Comparison of ENCODE assay signal across 8 cellular contexts in genomic region chr4:4289055-4289454, GRCh38. TPM values are rescaled to one million over a fixed set of nuclear protein-coding genes. Genes with fewer than 3 reads are reported as not detected.
A peak's percentile ranks its signal among the peaks of the same experiment; 100 is the strongest.
DNase-seq lines count a peak whose midpoint lies in the region; ATAC-seq and TF ChIP-seq lines count a peak whose summit lies in the region.

No MANE protein-coding gene starts in this region.

- CTCF ChIA-PET in HEK293 (lab: Yijun Ruan, JAX) (no interaction called here), WTC11 (lab: Charles Lee) (no interaction called here), RWPE1 (lab: Yijun Ruan, JAX) (no interaction called here)

- peak overlapping the region; percentile 94 for H3K4me3 Mint-ChIP-seq in WTC11

- H3K4me2 ChIP-seq in hepatocyte (peak overlapping the region; percentile 81), smooth muscle cell (peak overlapping the region; percentile 89)

- peak overlapping the region; percentile 82 for H3K4me3 ChIP-seq in HEK293 (ENCODE audit: low read depth, low read length)
- H3K4me3 ChIP-seq in hepatocyte, result peak overlapping the region; percentile 48
- H3K4me3 ChIP-seq in smooth muscle cell, result peak overlapping the region; percentile 86

- POLR2A ChIA-PET in HEK293 (lab: Yijun Ruan, JAX) (no interaction called here), WTC11 (lab: Charles Lee) (no interaction called here), RWPE1 (lab: Yijun Ruan, JAX; ENCODE audit: low non-redundant PET) (no interaction called here)

- H3K9me3 ChIP-seq in HEK293 (ENCODE audit: control insufficient read depth, insufficient read depth, low read depth, low read length) (no peaks in the 10 kb centered on the region), hepatocyte (ENCODE audit: low read depth) (no peaks in the 10 kb centered on the region), smooth muscle cell (replicated peaks; ENCODE audit: low read depth) (no peaks in the 10 kb centered on the region)

- no peaks in the 10 kb centered on the region for H3K9me2 ChIP-seq in hepatocyte (replicated peaks; ENCODE audit: insufficient read depth)

- H3K27me3 ChIP-seq in hepatocyte (no peaks in the 10 kb centered on the region), smooth muscle cell (ENCODE audit: low read depth) (no peaks in the 10 kb centered on the region)

- no peaks in the 10 kb centered on the region for H3K27me3 Mint-ChIP-seq in WTC11 (ENCODE audit: low read depth)

- H3K4me1 ChIP-seq in HEK293 (ENCODE audit: control insufficient read depth, insufficient read depth, low read length) (peaks cover 4% of the 10 kb centered on the region; the same call in 1 of the 2 replicates), hepatocyte (ENCODE audit: insufficient read depth) (peaks cover 15% of the 10 kb centered on the region), smooth muscle cell (ENCODE audit: low read depth) (peaks cover 6% of the 10 kb centered on the region)

- H3F3A ChIP-seq in smooth muscle cell (ENCODE audit: low read depth), result no peaks in the 10 kb centered on the region

- peak overlapping the region; percentile 63 for H3K9ac ChIP-seq in smooth muscle cell (ENCODE audit: low read depth)

- H3K9me3 Mint-ChIP-seq in WTC11, result no peaks in the 10 kb centered on the region

- no peak overlapping the region for H3K27ac ChIP-seq in HEK293 (ENCODE audit: extremely low read depth, low read depth, low read length)
- no peak overlapping the region for H3K27ac ChIP-seq in hepatocyte
- no peak overlapping the region for H3K27ac ChIP-seq in smooth muscle cell (ENCODE audit: low read depth)
- no peak overlapping the region for H3K27ac ChIP-seq in RWPE1

- H4K20me1 ChIP-seq in hepatocyte (ENCODE audit: insufficient read depth, poor library complexity, severe bottlenecking) (peaks cover 3% of the 10 kb centered on the region), smooth muscle cell (ENCODE audit: low read depth) (peaks cover 6% of the 10 kb centered on the region)

- H3K27ac Mint-ChIP-seq in WTC11, result peak overlapping the region; percentile 72; the same call in 1 of the 2 replicates

- H3K79me2 ChIP-seq in hepatocyte (peaks cover 61% of the 10 kb centered on the region), smooth muscle cell (ENCODE audit: low read depth) (peaks cover 65% of the 10 kb centered on the region)

- DNase-seq in WTC11 (ENCODE audit: low spot score) (no peak), hepatocyte (ENCODE audit: low spot score) (no peak), smooth muscle cell (lab: John Stamatoyannopoulos, UW; ENCODE audit: unreplicated experiment) (no peak), NCI-H82 (lab: John Stamatoyannopoulos, UW) (no peak), RWPE1 (ENCODE audit: low spot score) (no peak), cerebellum (ENCODE audit: low spot score) (no peak), cortex of kidney (lab: John Stamatoyannopoulos, UW) (no peak)

- peaks cover 23% of the 10 kb centered on the region for H3K4me1 Mint-ChIP-seq in WTC11

- H3K36me3 ChIP-seq in HEK293 (ENCODE audit: control insufficient read depth in 2 of 2, insufficient read depth in 1 of 2, low read length in 2 of 2) (peaks cover 0 to 35% of the 10 kb centered on the region in 2 experiments; a peak in 1 of 3 replicates), hepatocyte (replicated peaks; ENCODE audit: insufficient read depth, low read depth) (no peaks in the 10 kb centered on the region), smooth muscle cell (ENCODE audit: low read depth) (no peaks in the 10 kb centered on the region)

- WGBS in hepatocyte (ENCODE audit: low lambda C conversion rate, missing lambda C conversion rate), result 29% methylated on average over 3 of the region's 3 CpGs
- 51% methylated on average over 3 of the region's 3 CpGs for WGBS in smooth muscle cell (ENCODE audit: low lambda C conversion rate)

- TF ChIP-seq CTCF in HEK293 (tag by site-specific recombination; IDR thresholded peaks at IDR 0.05), result no peak
- no peak for TF ChIP-seq CTCF in WTC11 (IDR thresholded peaks at IDR 0.05)
- no peak for TF ChIP-seq CTCF in hepatocyte (IDR thresholded peaks at IDR 0.05; ENCODE audit: poor library complexity)
- no peak for TF ChIP-seq CTCF in smooth muscle cell (IDR thresholded peaks at IDR 0.05; ENCODE audit: borderline replicate concordance, insufficient read depth, poor library complexity, severe bottlenecking)
- TF ChIP-seq CTCF in RWPE1 (conservative IDR thresholded peaks at IDR 0.05; ENCODE audit: low read depth), result no peak

- ATAC-seq in WTC11, result no peak

- H2AFZ ChIP-seq in hepatocyte, result no peak overlapping the region
- no peak overlapping the region for H2AFZ ChIP-seq in smooth muscle cell (ENCODE audit: low read depth)

- H3K36me3 Mint-ChIP-seq in WTC11, result peaks cover 19% of the 10 kb centered on the region

TF ChIP-seq in HEK293, 187 proteins besides CTCF, POLR2A, EP300 and RAD21:
- no peak for TF ChIP-seq HOXC10 (CRISPR knock-in tag; IDR thresholded peaks at IDR 0.05)
- peak; percentile 33 for TF ChIP-seq ZNF335 (tag by site-specific recombination; conservative IDR thresholded peaks at IDR 0.05)

TF ChIP-seq in WTC11, 78 proteins besides CTCF, POLR2A, EP300 and RAD21 (continues in another document):
- TF ChIP-seq ZSCAN18 (CRISPR knock-in tag; IDR thresholded peaks at IDR 0.05), result no peak
- TF ChIP-seq, protein P1, sequence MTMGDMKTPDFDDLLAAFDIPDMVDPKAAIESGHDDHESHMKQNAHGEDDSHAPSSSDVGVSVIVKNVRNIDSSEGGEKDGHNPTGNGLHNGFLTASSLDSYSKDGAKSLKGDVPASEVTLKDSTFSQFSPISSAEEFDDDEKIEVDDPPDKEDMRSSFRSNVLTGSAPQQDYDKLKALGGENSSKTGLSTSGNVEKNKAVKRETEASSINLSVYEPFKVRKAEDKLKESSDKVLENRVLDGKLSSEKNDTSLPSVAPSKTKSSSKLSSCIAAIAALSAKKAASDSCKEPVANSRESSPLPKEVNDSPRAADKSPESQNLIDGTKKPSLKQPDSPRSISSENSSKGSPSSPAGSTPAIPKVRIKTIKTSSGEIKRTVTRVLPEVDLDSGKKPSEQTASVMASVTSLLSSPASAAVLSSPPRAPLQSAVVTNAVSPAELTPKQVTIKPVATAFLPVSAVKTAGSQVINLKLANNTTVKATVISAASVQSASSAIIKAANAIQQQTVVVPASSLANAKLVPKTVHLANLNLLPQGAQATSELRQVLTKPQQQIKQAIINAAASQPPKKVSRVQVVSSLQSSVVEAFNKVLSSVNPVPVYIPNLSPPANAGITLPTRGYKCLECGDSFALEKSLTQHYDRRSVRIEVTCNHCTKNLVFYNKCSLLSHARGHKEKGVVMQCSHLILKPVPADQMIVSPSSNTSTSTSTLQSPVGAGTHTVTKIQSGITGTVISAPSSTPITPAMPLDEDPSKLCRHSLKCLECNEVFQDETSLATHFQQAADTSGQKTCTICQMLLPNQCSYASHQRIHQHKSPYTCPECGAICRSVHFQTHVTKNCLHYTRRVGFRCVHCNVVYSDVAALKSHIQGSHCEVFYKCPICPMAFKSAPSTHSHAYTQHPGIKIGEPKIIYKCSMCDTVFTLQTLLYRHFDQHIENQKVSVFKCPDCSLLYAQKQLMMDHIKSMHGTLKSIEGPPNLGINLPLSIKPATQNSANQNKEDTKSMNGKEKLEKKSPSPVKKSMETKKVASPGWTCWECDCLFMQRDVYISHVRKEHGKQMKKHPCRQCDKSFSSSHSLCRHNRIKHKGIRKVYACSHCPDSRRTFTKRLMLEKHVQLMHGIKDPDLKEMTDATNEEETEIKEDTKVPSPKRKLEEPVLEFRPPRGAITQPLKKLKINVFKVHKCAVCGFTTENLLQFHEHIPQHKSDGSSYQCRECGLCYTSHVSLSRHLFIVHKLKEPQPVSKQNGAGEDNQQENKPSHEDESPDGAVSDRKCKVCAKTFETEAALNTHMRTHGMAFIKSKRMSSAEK (CRISPR knock-in tag; IDR thresholded peaks at IDR 0.05; ENCODE audit: borderline replicate concordance), result no peak
- no peak for TF ChIP-seq GRHL2 (CRISPR knock-in tag; IDR thresholded peaks at IDR 0.05; ENCODE audit: insufficient replicate concordance, severe bottlenecking)

RNA-seq across cellular contexts. Expression of gene LYAR, which starts 0.9 kb away (rescaled TPM):
- 32.1 to 36.8 TPM (median 34.1 TPM) in 3 replicates for total RNA-seq in WTC11 (2021)
- 12.2 and 12.9 TPM in 2 replicates for total RNA-seq in hepatocyte
- polyA plus RNA-seq in hepatocyte, result 6.7 and 8.6 TPM in 2 replicates
- 12.5 and 13.7 TPM in 2 replicates for total RNA-seq in smooth muscle cell
- 8.1 and 11.4 TPM in 2 replicates for polyA plus RNA-seq in smooth muscle cell
- 7.3 TPM for total RNA-seq in cerebellum

RNA-seq across cellular contexts. Expression of gene ZBTB49, which starts 1.0 kb away (rescaled TPM):
- total RNA-seq in WTC11 (2021) (4.4 to 7.4 TPM (median 5.6 TPM) in 3 replicates), hepatocyte (2.4 and 3.3 TPM in 2 replicates), smooth muscle cell (4.3 and 6.3 TPM in 2 replicates), cerebellum (11.8 TPM)
- polyA plus RNA-seq in hepatocyte (2.2 and 3.5 TPM in 2 replicates), smooth muscle cell (4.2 and 4.6 TPM in 2 replicates)

RNA-seq across cellular contexts. Expression of gene TMEM128, which starts 41.0 kb away (rescaled TPM):
- 21.1 to 26.5 TPM (median 25.4 TPM) in 3 replicates for total RNA-seq in WTC11 (2021)
- total RNA-seq in hepatocyte, result 27.3 and 37.1 TPM in 2 replicates
- polyA plus RNA-seq in hepatocyte, result 29.9 and 37.9 TPM in 2 replicates
- 42.9 and 44.2 TPM in 2 replicates for total RNA-seq in smooth muscle cell
- 43.9 and 45.4 TPM in 2 replicates for polyA plus RNA-seq in smooth muscle cell
- total RNA-seq in cerebellum, result 27.3 TPM
